In genomic region chr20:60050193-60050960, GRCh38 we compare ENCODE assay signal across 11 cellular contexts.
DNase-seq lines count a peak whose midpoint lies in the region; ATAC-seq, FAIRE-seq and TF ChIP-seq lines count a peak whose summit lies in the region.
"Had no signal": no experiment of that assay in that cellular context is flagged by ENCODE, and none has a peak within 500 bp of the region (broad histone marks: within the 10 kb centered on the region; RNA-seq: fewer than 3 reads in every experiment).

No MANE protein-coding gene starts in this region.

- H4K20me1 ChIP-seq in MM.1S (ENCODE audit: insufficient read depth, low read length) (no peaks in the 10 kb centered on the region), K562 (replicated peaks; ENCODE audit: control insufficient read depth, insufficient read depth, low read length) (no peaks in the 10 kb centered on the region)

- H2AFZ ChIP-seq in MM.1S (ENCODE audit: low read length) (no peak overlapping the region), K562 (ENCODE audit: low read depth, low read length) (no peak overlapping the region)

- TF ChIP-seq RAD21 in K562 (CRISPR knock-in tag; conservative IDR thresholded peaks at IDR 0.05 in 1 of 2, IDR thresholded peaks at IDR 0.05 in 1 of 2) = peak in 1 of 2 experiments; percentile 19; a peak in 1 of 4 replicates

- FAIRE-seq in K562 (lab: Jason Lieb, UNC) = no peak
- FAIRE-seq: GM12892 had no signal

- intact Hi-C loops in K562 (cut with micrococcal nuclease) = no loop called here

- in situ Hi-C loops in K562 (cut with MboI) = no loop called here

- CTCF ChIA-PET in GM10248 (lab: Yijun Ruan, JAX) = no interaction called here
- CTCF ChIA-PET in K562 (lab: Yijun Ruan, JAX; ENCODE audit: low intra/inter-chr PET ratio) = interaction anchor here (0.8 kb wide), 1 partner anchor 101 kb away, joined by 3 read pairs; no protein-coding TSS in a partner anchor

- H3K79me2 ChIP-seq in MM.1S (ENCODE audit: low read length) = no peaks in the 10 kb centered on the region
- no peaks in the 10 kb centered on the region for H3K79me2 ChIP-seq in K562 (ENCODE audit: control insufficient read depth, insufficient read depth, low read length)

- H3K9me1 ChIP-seq in K562 (ENCODE audit: control insufficient read depth, insufficient read depth, low read length) = no peaks in the 10 kb centered on the region

- peak; percentile 12 for TF ChIP-seq CTCF in GM10248 (IDR thresholded peaks at IDR 0.05; ENCODE audit: control extremely low read depth, extremely low read depth, low read depth, missing control alignments)
- TF ChIP-seq CTCF in MM.1S (IDR thresholded peaks at IDR 0.05; ENCODE audit: low read length) = peak; percentile 59
- peak; percentile 36 to 69 (median 38); a peak in 4 of 6 replicates for TF ChIP-seq CTCF in K562 (IDR thresholded peaks at IDR 0.05 in 2 of 3, conservative IDR thresholded peaks at IDR 0.05 in 1 of 3; ENCODE audit: insufficient read depth in 2 of 3, low read depth in 1 of 3, low read length in 3 of 3)
- peak; percentile 26 for TF ChIP-seq CTCF in mesothelial cell of epicardium (IDR thresholded peaks at IDR 0.05; ENCODE audit: unreplicated experiment)

- H3K27me3 Mint-ChIP-seq in mesothelial cell of epicardium (ENCODE audit: low read depth) = peaks cover 44% of the 10 kb centered on the region
- no peaks in the 10 kb centered on the region for H3K27me3 Mint-ChIP-seq in activated T-cell treated with anti-CD3 and anti-CD28 coated beads, Interleukin-2, amount 50 U/mL, for 4 hours (ENCODE audit: low read depth)

- ATAC-seq in K562 (peak; percentile 53; the same call in 1 of the 3 replicates), GM21786 (IDR thresholded peaks at IDR 0.05; ENCODE audit: unreplicated experiment) (no peak)
- no peak for ATAC-seq in activated CD4-positive, CD25-positive, alpha-beta regulatory T cell treated with anti-CD3 and anti-CD28 coated beads, Interleukin-2, amount 50 U/mL, for 24 hours
- no peak for ATAC-seq in activated T-cell treated with anti-CD3 and anti-CD28 coated beads, Interleukin-2, amount 50 U/mL, for 4 hours

- DNase-seq in GM10248 (ENCODE audit: extremely low spot score) (no peak), MM.1S (peak; percentile 41), K562 (ENCODE audit: extremely low read depth in 1 of 4, low spot score in 3 of 4) (peak in 1 of 4 experiments; percentile 4), mesothelial cell of epicardium (ENCODE audit: low spot score in 2 of 2, unreplicated experiment in 2 of 2) (no peak), NCI-H510A treated with DMSO at 0.1 percent for 48 hours (lab: John Stamatoyannopoulos, UW) (no peak)
- DNase-seq in activated T-cell treated with anti-CD3 and anti-CD28 coated beads, Interleukin-2, amount 50 U/mL, for 4 hours = no peak
- DNase-seq: activated naive CD4-positive, alpha-beta T cell; midbrain had no signal

- no peak for TF ChIP-seq EP300 in K562 (IDR thresholded peaks at IDR 0.05; ENCODE audit: low read length)

- POLR2A ChIA-PET in GM10248 (lab: Yijun Ruan, JAX) (no interaction called here), K562 (lab: Yijun Ruan, JAX) (no interaction called here)

- no TSS peak for BruUV-seq in K562 (replicated peaks; lab: Mats Ljungman, UMichigan)

- H3K9me3 Mint-ChIP-seq in mesothelial cell of epicardium = no peaks in the 10 kb centered on the region
- H3K9me3 Mint-ChIP-seq in activated T-cell treated with anti-CD3 and anti-CD28 coated beads, Interleukin-2, amount 50 U/mL, for 4 hours = no peaks in the 10 kb centered on the region

- H3K9me2 ChIP-seq in MM.1S (replicated peaks; ENCODE audit: insufficient read depth, low read length) = no peaks in the 10 kb centered on the region

- H3K4me2 ChIP-seq in MM.1S (ENCODE audit: low read depth, low read length) (no peak overlapping the region), K562 (ENCODE audit: insufficient read depth, low read length) (no peak overlapping the region)

- WGBS in K562 (ENCODE audit: insufficient coverage, low coverage, missing lambda C conversion rate) = 2% methylated on average over 13 of the region's 13 CpGs

- H3F3A ChIP-seq in MM.1S (ENCODE audit: insufficient read depth, low read length) = no peaks in the 10 kb centered on the region

- H3K27ac Mint-ChIP-seq in mesothelial cell of epicardium = no peak overlapping the region

- H3K4me3 Mint-ChIP-seq in mesothelial cell of epicardium = no peak overlapping the region
- no peak overlapping the region for H3K4me3 Mint-ChIP-seq in activated T-cell treated with anti-CD3 and anti-CD28 coated beads, Interleukin-2, amount 50 U/mL, for 4 hours

- H3K4me3 ChIP-seq in MM.1S (ENCODE audit: low read length) (no peak overlapping the region), K562 (no peak overlapping the region)

- no peaks in the 10 kb centered on the region for H3K4me1 ChIP-seq in MM.1S (ENCODE audit: low read length)
- no peaks in the 10 kb centered on the region; a peak in 1 of 5 replicates for H3K4me1 ChIP-seq in K562 (replicated peaks in 1 of 2; ENCODE audit: control insufficient read depth in 2 of 2, insufficient read depth in 2 of 2, low read length in 2 of 2)

- peaks cover 15% of the 10 kb centered on the region for H3K4me1 Mint-ChIP-seq in mesothelial cell of epicardium
- H3K4me1 Mint-ChIP-seq in activated T-cell treated with anti-CD3 and anti-CD28 coated beads, Interleukin-2, amount 50 U/mL, for 4 hours (ENCODE audit: low read depth) = peaks cover 9% of the 10 kb centered on the region

- H3K36me3 Mint-ChIP-seq in mesothelial cell of epicardium = no peaks in the 10 kb centered on the region
- H3K36me3 Mint-ChIP-seq in activated T-cell treated with anti-CD3 and anti-CD28 coated beads, Interleukin-2, amount 50 U/mL, for 4 hours (ENCODE audit: insufficient read depth) = no peaks in the 10 kb centered on the region

- TF ChIP-seq POLR2A in K562 (conservative IDR thresholded peaks at IDR 0.05) = no peak

- H3K9ac ChIP-seq in MM.1S (ENCODE audit: low read length) (no peak overlapping the region), K562 (ENCODE audit: insufficient read depth in 1 of 2, low read depth in 2 of 2, low read length in 2 of 2) (no peak overlapping the region)

- H3K27ac ChIP-seq in MM.1S (ENCODE audit: low read length) = no peak overlapping the region
- no peak overlapping the region for H3K27ac ChIP-seq in K562 (ENCODE audit: extremely low read depth, low read depth, low read length)

- no peaks in the 10 kb centered on the region for H3K36me3 ChIP-seq in MM.1S (replicated peaks; ENCODE audit: insufficient read depth, low read length)
- no peaks in the 10 kb centered on the region for H3K36me3 ChIP-seq in K562 (ENCODE audit: control insufficient read depth, insufficient read depth, low read length)

- no peaks in the 10 kb centered on the region for H3K27me3 ChIP-seq in MM.1S (replicated peaks; ENCODE audit: insufficient read depth, low read length)
- H3K27me3 ChIP-seq in K562 (ENCODE audit: control insufficient read depth in 2 of 2, insufficient read depth in 2 of 2, low read length in 2 of 2) = peaks cover 0 to 29% of the 10 kb centered on the region in 2 experiments; a peak in 2 of 5 replicates

- H3K9me3 ChIP-seq in MM.1S (replicated peaks; ENCODE audit: insufficient read depth, low read length) = no peaks in the 10 kb centered on the region
- no peaks in the 10 kb centered on the region for H3K9me3 ChIP-seq in K562 (replicated peaks; ENCODE audit: control insufficient read depth, insufficient read depth, low read depth, low read length)

TF ChIP-seq in K562, 482 proteins besides CTCF, POLR2A, EP300 and RAD21:
- TF ChIP-seq ZBTB7A (IDR thresholded peaks at IDR 0.05; ENCODE audit: borderline replicate concordance, control insufficient read depth, low read depth, low read length) (no peak), ZNF77 (CRISPR knock-in tag; IDR thresholded peaks at IDR 0.05) (no peak), MTA2 (IDR thresholded peaks at IDR 0.05; ENCODE audit: low read depth) (no peak), ZNF140 (CRISPR knock-in tag; IDR thresholded peaks at IDR 0.05) (no peak), ZNF551 (CRISPR knock-in tag; IDR thresholded peaks at IDR 0.05) (no peak), SIN3B (IDR thresholded peaks at IDR 0.05; ENCODE audit: low read depth) (no peak), FOSL1 (tag; conservative IDR thresholded peaks at IDR 0.05) (no peak), ELF2 (CRISPR knock-in tag; IDR thresholded peaks at IDR 0.05) (no peak), ZNF347 (CRISPR knock-in tag; IDR thresholded peaks at IDR 0.05; ENCODE audit: low read depth) (no peak), CTBP1 (IDR thresholded peaks at IDR 0.05; ENCODE audit: borderline replicate concordance) (no peak), SRSF1 (IDR thresholded peaks at IDR 0.05; ENCODE audit: low read depth, low read length) (no peak)
- TF ChIP-seq, protein P1, sequence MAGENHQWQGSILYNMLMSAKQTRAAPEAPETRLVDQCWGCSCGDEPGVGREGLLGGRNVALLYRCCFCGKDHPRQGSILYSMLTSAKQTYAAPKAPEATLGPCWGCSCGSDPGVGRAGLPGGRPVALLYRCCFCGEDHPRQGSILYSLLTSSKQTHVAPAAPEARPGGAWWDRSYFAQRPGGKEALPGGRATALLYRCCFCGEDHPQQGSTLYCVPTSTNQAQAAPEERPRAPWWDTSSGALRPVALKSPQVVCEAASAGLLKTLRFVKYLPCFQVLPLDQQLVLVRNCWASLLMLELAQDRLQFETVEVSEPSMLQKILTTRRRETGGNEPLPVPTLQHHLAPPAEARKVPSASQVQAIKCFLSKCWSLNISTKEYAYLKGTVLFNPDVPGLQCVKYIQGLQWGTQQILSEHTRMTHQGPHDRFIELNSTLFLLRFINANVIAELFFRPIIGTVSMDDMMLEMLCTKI (IDR thresholded peaks at IDR 0.05; ENCODE audit: partially characterized antibody) = no peak
